ENCODE assay signal across 7 cellular contexts in the genomic region with DNA sequence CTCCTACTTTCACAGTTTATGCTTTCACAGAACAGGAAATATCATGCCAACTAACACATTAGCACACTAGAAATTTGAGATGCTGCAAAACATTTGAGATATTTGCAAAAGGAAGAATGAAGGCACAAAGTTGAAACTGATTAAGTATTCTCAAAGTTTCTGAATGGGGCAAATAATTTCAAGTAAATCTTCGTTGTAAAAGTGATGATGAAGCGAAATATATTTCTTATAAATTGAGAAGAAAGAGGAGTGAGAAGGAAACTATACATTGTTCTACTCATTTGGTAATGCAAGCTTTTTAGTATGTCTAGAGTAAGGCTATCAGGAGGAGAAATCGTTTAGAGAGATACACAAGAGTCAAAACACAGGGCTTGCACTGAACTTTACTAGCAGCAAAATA.
"Had no signal": no experiment of that assay in that cellular context is flagged by ENCODE, and none has a peak within 500 bp of the region (broad histone marks: within the 10 kb centered on the region; RNA-seq: fewer than 3 reads in every experiment).

No MANE protein-coding gene starts in this region.

- FAIRE-seq: H1, H54, HTR-8/SVneo had no signal

- ATAC-seq: GM23338 had no signal

- H3K4me3 ChIP-seq: GM23338 had no signal

- DNase-seq: H9, HCEC 1CT, KBM-7 had no signal

- H3K4me2 ChIP-seq: GM23338 had no signal
